In the genomic region with DNA sequence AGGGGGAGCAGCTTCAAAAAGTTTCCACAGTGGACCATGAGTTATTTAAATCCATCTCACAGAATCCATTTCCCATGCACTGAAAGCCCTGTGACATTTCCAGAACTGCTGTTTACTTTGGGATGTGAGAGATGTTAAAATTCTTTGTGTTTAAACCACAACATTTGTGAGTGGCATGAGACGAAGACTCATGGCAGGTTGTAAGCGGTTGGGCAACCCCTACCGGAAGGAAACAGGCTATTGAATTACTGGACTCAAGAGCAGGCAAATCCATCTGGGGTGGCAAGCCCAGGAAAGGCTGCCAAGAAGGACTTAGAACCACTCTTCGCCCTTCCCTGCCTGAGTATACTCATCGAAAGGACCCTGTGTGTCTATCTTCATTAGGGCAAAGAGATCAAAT, we compare ENCODE assay signal across 9 cellular contexts. TPM values are rescaled to one million over a fixed set of nuclear protein-coding genes. Genes with fewer than 3 reads are reported as not detected.
DNase-seq lines count a peak whose midpoint lies in the region; ATAC-seq and TF ChIP-seq lines count a peak whose summit lies in the region.
"Had no signal": no experiment of that assay in that cellular context is flagged by ENCODE, and none has a peak within 500 bp of the region (broad histone marks: within the 10 kb centered on the region; RNA-seq: fewer than 3 reads in every experiment).

No MANE protein-coding gene starts in this region.

- H3K23ac ChIP-seq in mesenchymal stem cell (ENCODE audit: low read length in 2 of 2) (no peak overlapping the region), H9 (ENCODE audit: insufficient read length, low read depth, low read length) (no peak overlapping the region)

- H3K18ac ChIP-seq in mesenchymal stem cell (ENCODE audit: low read depth in 1 of 2, low read length in 2 of 2) (no peak overlapping the region), H9 (ENCODE audit: insufficient read length, low read depth, low read length) (no peak overlapping the region)

- peaks cover 10 to 14% of the 10 kb centered on the region in 2 experiments for H3K4me1 Mint-ChIP-seq in H9
- H3K4me1 Mint-ChIP-seq in stimulated activated effector memory CD8-positive, alpha-beta T cell treated with anti-CD3 and anti-CD28 coated beads, Interleukin-12 subunit alpha, Interleukin-12 subunit beta, amount 100 ng/mL, for 72 hours, result peaks cover 4% of the 10 kb centered on the region

- no peaks in the 10 kb centered on the region for H3K9me3 Mint-ChIP-seq in H9
- peaks cover 4% of the 10 kb centered on the region for H3K9me3 Mint-ChIP-seq in stimulated activated effector memory CD8-positive, alpha-beta T cell treated with anti-CD3 and anti-CD28 coated beads, Interleukin-12 subunit alpha, Interleukin-12 subunit beta, amount 100 ng/mL, for 72 hours

- no peak overlapping the region for H3T11ph ChIP-seq in H9 (ENCODE audit: low read length)

- no peak overlapping the region for H3K27ac ChIP-seq in mesenchymal stem cell (ENCODE audit: low read length, poor library complexity, severe bottlenecking)
- no peak overlapping the region for H3K27ac ChIP-seq in H9 (ENCODE audit: insufficient read length, low read depth, low read length)
- H3K27ac ChIP-seq in testis, result no peak overlapping the region
- H3K27ac ChIP-seq: SJSA1 had no signal

- H4K8ac ChIP-seq in mesenchymal stem cell (ENCODE audit: low read length), result no peak overlapping the region
- H4K8ac ChIP-seq in H9 (replicated peaks; ENCODE audit: insufficient read length, low read depth, low read length), result no peak overlapping the region

- H3K9ac ChIP-seq in mesenchymal stem cell (ENCODE audit: low read length), result no peak overlapping the region
- no peak overlapping the region for H3K9ac ChIP-seq in H9 (ENCODE audit: extremely low read depth, insufficient read length, low read length)

- H3K23me2 ChIP-seq in H9 (ENCODE audit: insufficient read length, low read depth, low read length, poor library complexity, severe bottlenecking), result no peaks in the 10 kb centered on the region

- no peak overlapping the region for H3K4me3 ChIP-seq in mesenchymal stem cell (ENCODE audit: insufficient read depth in 1 of 2, low read depth in 1 of 2, low read length in 2 of 2)
- no peak overlapping the region for H3K4me3 ChIP-seq in testis
- H3K4me3 ChIP-seq: SJSA1 had no signal

- 85% methylated on average over 5 of the region's 5 CpGs for WGBS in mesenchymal stem cell
- WGBS in H9 (ENCODE audit: extremely low coverage, insufficient read length, low lambda C conversion rate), result no CpG with 5 or more reads among the region's 5 CpGs
- WGBS in testis, 2 donors, result 80 to 87% methylated on average over 5 of the region's 5 CpGs

- TF ChIP-seq CTCF in H9 (conservative IDR thresholded peaks at IDR 0.05) (no peak), testis (IDR thresholded peaks at IDR 0.05) (no peak)

- H2AK5ac ChIP-seq in mesenchymal stem cell (ENCODE audit: low read length, severe bottlenecking), result no peak overlapping the region
- no peak overlapping the region for H2AK5ac ChIP-seq in H9 (ENCODE audit: insufficient read length, low read length)

- ATAC-seq in stimulated activated effector memory CD8-positive, alpha-beta T cell treated with anti-CD3 and anti-CD28 coated beads, Interleukin-12 subunit alpha, Interleukin-12 subunit beta, amount 100 ng/mL, for 72 hours, result no peak

- H3K14ac ChIP-seq in mesenchymal stem cell (ENCODE audit: low read length in 2 of 2), result no peak overlapping the region
- H3K14ac ChIP-seq in H9 (ENCODE audit: insufficient read depth, low read length), result no peak overlapping the region

- H3K4me2 ChIP-seq in mesenchymal stem cell (ENCODE audit: low read length, poor library complexity, severe bottlenecking) (no peak overlapping the region), H9 (ENCODE audit: insufficient read depth, insufficient read length, low read length) (no peak overlapping the region)

- no peak overlapping the region for H2BK20ac ChIP-seq in H9 (ENCODE audit: low read depth, low read length, poor library complexity, severe bottlenecking)

- H4K5ac ChIP-seq in H9 (ENCODE audit: insufficient read length, low read depth, low read length), result no peak overlapping the region

- no peak overlapping the region for H2BK12ac ChIP-seq in mesenchymal stem cell (ENCODE audit: low read length in 2 of 2)
- no peak overlapping the region for H2BK12ac ChIP-seq in H9 (ENCODE audit: insufficient read length, low read depth, low read length)

- no peaks in the 10 kb centered on the region for H3K27me3 Mint-ChIP-seq in H9 (ENCODE audit: low read depth)

- H3K36me3 ChIP-seq in mesenchymal stem cell (ENCODE audit: control insufficient read depth in 1 of 2, insufficient read depth in 2 of 2, low read depth in 1 of 2, low read length in 2 of 2), result no peaks in the 10 kb centered on the region
- H3K36me3 ChIP-seq in testis (ENCODE audit: low read depth, missing control alignments), result no peaks in the 10 kb centered on the region
- H3K36me3 ChIP-seq: SJSA1 had no signal

- H3K79me2 ChIP-seq in H9 (ENCODE audit: insufficient read depth, low read length), result no peaks in the 10 kb centered on the region

- no peak overlapping the region for H2BK120ac ChIP-seq in mesenchymal stem cell (ENCODE audit: low read depth, low read length)
- H2BK120ac ChIP-seq in H9 (ENCODE audit: low read depth, low read length, poor library complexity, severe bottlenecking), result no peak overlapping the region

- H3K27ac Mint-ChIP-seq in H9, result no peak overlapping the region
- H3K27ac Mint-ChIP-seq in stimulated activated effector memory CD8-positive, alpha-beta T cell treated with anti-CD3 and anti-CD28 coated beads, Interleukin-12 subunit alpha, Interleukin-12 subunit beta, amount 100 ng/mL, for 72 hours, result no peak overlapping the region

- intact Hi-C loops in testis (cut with DNase I; ENCODE audit: low total_unique reads), result no loop called here

- H4K91ac ChIP-seq in mesenchymal stem cell (ENCODE audit: low read length) (no peak overlapping the region), H9 (ENCODE audit: insufficient read length, low read depth, low read length) (no peak overlapping the region)

- H2BK15ac ChIP-seq in mesenchymal stem cell (ENCODE audit: low read depth, poor library complexity, severe bottlenecking) (no peak overlapping the region), H9 (ENCODE audit: low read depth, low read length) (no peak overlapping the region)

- no peaks in the 10 kb centered on the region for H3K36me3 Mint-ChIP-seq in H9 (ENCODE audit: insufficient read depth in 1 of 3, low read depth in 3 of 3)
- no peaks in the 10 kb centered on the region for H3K36me3 Mint-ChIP-seq in stimulated activated effector memory CD8-positive, alpha-beta T cell treated with anti-CD3 and anti-CD28 coated beads, Interleukin-12 subunit alpha, Interleukin-12 subunit beta, amount 100 ng/mL, for 72 hours

- DNase-seq in GM03348 (ENCODE audit: low spot score) (peak; percentile 23), NCI-H2107 (lab: John Stamatoyannopoulos, UW) (peak; percentile 51), UCSD-AML1 (lab: John Stamatoyannopoulos, UW; ENCODE audit: unreplicated experiment) (peak; percentile 75), mesenchymal stem cell (peak; percentile 6), H9 (no peak), testis (no peak), D341Med (ENCODE audit: low spot score) (no peak)
- no peak for DNase-seq in stimulated activated effector memory CD8-positive, alpha-beta T cell treated with anti-CD3 and anti-CD28 coated beads, Interleukin-12 subunit alpha, Interleukin-12 subunit beta, amount 100 ng/mL, for 72 hours (ENCODE audit: low spot score in 2 of 2)

- H3K4me1 ChIP-seq in mesenchymal stem cell (ENCODE audit: control insufficient read depth, insufficient read depth, low read depth, low read length) (peaks cover 4% of the 10 kb centered on the region), H9 (ENCODE audit: insufficient read depth, low read length) (no peaks in the 10 kb centered on the region), testis (no peaks in the 10 kb centered on the region)

- H2BK5ac ChIP-seq in mesenchymal stem cell (ENCODE audit: low read depth, low read length, poor library complexity, severe bottlenecking) (no peak overlapping the region), H9 (ENCODE audit: insufficient read length, low read length) (no peak overlapping the region)

- no peaks in the 10 kb centered on the region for H3K9me3 ChIP-seq in mesenchymal stem cell (ENCODE audit: control insufficient read depth, low read length)
- H3K9me3 ChIP-seq in H9 (ENCODE audit: control insufficient read depth, low read depth, low read length), result no peaks in the 10 kb centered on the region
- H3K9me3 ChIP-seq in testis, result no peaks in the 10 kb centered on the region
- H3K9me3 ChIP-seq: SJSA1 had no signal

- H3K56ac ChIP-seq in H9 (ENCODE audit: insufficient read length, low read depth, low read length), result no peak overlapping the region

- no peak for TF ChIP-seq POLR2A in testis (IDR thresholded peaks at IDR 0.05)

- no peaks in the 10 kb centered on the region for H4K20me1 ChIP-seq in H9 (ENCODE audit: control insufficient read depth, insufficient read depth, insufficient read length)

- peaks cover 0 to 22% of the 10 kb centered on the region in 2 experiments for H3K27me3 ChIP-seq in mesenchymal stem cell (ENCODE audit: control insufficient read depth in 1 of 2, insufficient read depth in 1 of 2, low read length in 2 of 2)
- no peaks in the 10 kb centered on the region for H3K27me3 ChIP-seq in H9 (ENCODE audit: insufficient read depth, low read length)
- H3K27me3 ChIP-seq in testis, result no peaks in the 10 kb centered on the region
- H3K27me3 ChIP-seq: SJSA1 had no signal

- no peak overlapping the region for H2AFZ ChIP-seq in mesenchymal stem cell (ENCODE audit: low read depth, low read length)
- H2AFZ ChIP-seq in H9 (ENCODE audit: low read length), result no peak overlapping the region

- no peaks in the 10 kb centered on the region for H3K79me1 ChIP-seq in mesenchymal stem cell (replicated peaks; ENCODE audit: low read length, poor library complexity, severe bottlenecking)
- H3K79me1 ChIP-seq in H9 (ENCODE audit: insufficient read depth, low read depth, low read length, poor library complexity, severe bottlenecking), result no peaks in the 10 kb centered on the region

- H3K4ac ChIP-seq in mesenchymal stem cell (ENCODE audit: low read depth in 1 of 2, low read length in 2 of 2) (no peak overlapping the region), H9 (ENCODE audit: low read depth, low read length) (no peak overlapping the region)

- no peak overlapping the region for H3K4me3 Mint-ChIP-seq in H9
- no peak overlapping the region for H3K4me3 Mint-ChIP-seq in stimulated activated effector memory CD8-positive, alpha-beta T cell treated with anti-CD3 and anti-CD28 coated beads, Interleukin-12 subunit alpha, Interleukin-12 subunit beta, amount 100 ng/mL, for 72 hours

RNA-seq across cellular contexts. Expression of gene CLDN10, which starts 22.3 kb away (rescaled TPM):
- not detected for polyA plus RNA-seq in mesenchymal stem cell (2013, experiment 1 of 2)
- not detected for polyA plus RNA-seq in mesenchymal stem cell (2013, experiment 2 of 2)
- total RNA-seq in H9 (2021) (20.7 and 20.9 TPM in 2 replicates), testis (1 to 10 TPM; 1.3 to 1.8 TPM)
- 3.3 TPM for polyA plus RNA-seq in testis (ENCODE audit: insufficient read depth, low read depth, low replicate concordance)
- total RNA-seq: SJSA1 had no signal

Comparison
In these comparisons a context has a peak if more than half of its experiments do, and no peak if none do; other contexts are left out.
1. DNase-seq: peak in GM03348 (single experiment), NCI-H2107 (single experiment), UCSD-AML1 (single experiment) and mesenchymal stem cell (single experiment); none in H9 (single experiment), testis (single experiment), D341Med (single experiment) and stimulated activated effector memory CD8-positive, alpha-beta T cell treated with anti-CD3 and anti-CD28 coated beads, Interleukin-12 subunit alpha, Interleukin-12 subunit beta, amount 100 ng/mL, for 72 hours (0 of 2).